In the genomic region with DNA sequence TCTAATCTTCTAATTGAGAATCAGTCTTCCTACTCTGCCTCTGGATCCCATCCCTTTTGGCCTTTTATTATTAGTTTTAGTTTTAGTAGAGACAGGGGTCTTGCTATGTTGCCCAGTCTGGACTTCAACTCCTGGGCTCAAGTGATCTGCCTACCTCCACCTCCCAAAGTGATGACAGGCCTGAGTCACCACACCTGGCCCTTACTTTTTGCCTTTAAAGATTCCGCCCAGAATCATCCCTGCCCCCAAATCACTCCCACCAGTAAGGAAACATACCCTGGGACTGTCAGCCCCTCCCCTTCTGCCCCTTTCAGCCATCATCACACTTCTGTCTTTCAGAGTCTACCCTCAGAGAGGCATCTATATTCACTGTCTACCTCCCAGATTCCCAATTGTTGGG, we compare ENCODE assay signal across 9 cellular contexts. TPM values are rescaled to one million over a fixed set of nuclear protein-coding genes. Genes with fewer than 3 reads are reported as not detected.
"Had no signal": no experiment of that assay in that cellular context is flagged by ENCODE, and none has a peak within 500 bp of the region (broad histone marks: within the 10 kb centered on the region; RNA-seq: fewer than 3 reads in every experiment).

No MANE protein-coding gene starts in this region.

- DNase-seq: GM23248, GOT3, H7, KG1 had no signal

- H3K27ac Mint-ChIP-seq: IgD-negative memory B cell had no signal

- H3K9ac ChIP-seq: GM23248 had no signal

- ATAC-seq: HCT116 had no signal

- H3K4me3 ChIP-seq: GM23248, HAP-1 had no signal

- H3K36me3 ChIP-seq: HAP-1 had no signal

- FAIRE-seq: HTR-8/SVneo had no signal

- H3K27ac ChIP-seq: GM23248 had no signal

- H3K9me3 ChIP-seq: HAP-1 had no signal

- H2AFZ ChIP-seq: GM23248 had no signal

- H3K4me1 ChIP-seq: HAP-1 had no signal

- H3K4me3 Mint-ChIP-seq: IgD-negative memory B cell had no signal

RNA-seq across cellular contexts. Expression of a gene that starts 18.7 kb away (rescaled TPM):
- total RNA-seq: GM23248, H4, H7 had no signal
- polyA plus RNA-seq: GM23248, IgD-negative memory B cell had no signal
